21 cellular contexts compared by ENCODE assay signal in genomic region chr3:144677118-144677517, GRCh38.
DNase-seq lines count a peak whose midpoint lies in the region; FAIRE-seq and TF ChIP-seq lines count a peak whose summit lies in the region.
"Had no signal": no experiment of that assay in that cellular context is flagged by ENCODE, and none has a peak within 500 bp of the region (broad histone marks: within the 10 kb centered on the region; RNA-seq: fewer than 3 reads in every experiment).

No MANE protein-coding gene starts in this region.

- no peak overlapping the region for H3K4ac ChIP-seq in mesendoderm (ENCODE audit: low read depth, low read length)

- no peak overlapping the region for H3K9ac ChIP-seq in mesendoderm (ENCODE audit: low read length)

- no peak overlapping the region for H3K23ac ChIP-seq in mesendoderm (ENCODE audit: low read length)

- peak; percentile 4 for DNase-seq in HTR-8/SVneo (ENCODE audit: insufficient read length, low spot score)
- DNase-seq in choroid plexus epithelial cell (ENCODE audit: low read depth), result peak; percentile 18
- peak; percentile 18 for DNase-seq in mesendoderm
- no peak for DNase-seq in GM20000 (ENCODE audit: low spot score)
- no peak for DNase-seq in hippocampal formation (lab: John Stamatoyannopoulos, UW)
- no peak for DNase-seq in GM19239 (ENCODE audit: insufficient read length, low spot score)
- DNase-seq in type B pancreatic cell (ENCODE audit: extremely low spot score, unreplicated experiment), result no peak
- DNase-seq: activated B cell treated with CpG ODN at 0.5 μM for 24 hours; adrenal gland; CD4-positive, alpha-beta memory T cell; DMS79 treated with DMSO at 0.1 percent for 48 hours; NCI-H446; ovary; small intestine; trophoblast cell had no signal

- H3K27me3 ChIP-seq in ACC112 (ENCODE audit: insufficient read depth, low read length), result no peaks in the 10 kb centered on the region
- no peaks in the 10 kb centered on the region for H3K27me3 ChIP-seq in mesendoderm (ENCODE audit: insufficient read depth, low read length, poor library complexity)
- H3K27me3 ChIP-seq: adrenal gland, hepatocyte, ovary had no signal

- H3K27ac ChIP-seq in ACC112 (ENCODE audit: low read depth, low read length) (no peak overlapping the region), mesendoderm (ENCODE audit: low read depth, low read length) (no peak overlapping the region)
- H3K27ac ChIP-seq: A549, adrenal gland, coronary artery, hepatocyte, ovary had no signal

- no peak overlapping the region for H2BK15ac ChIP-seq in mesendoderm (replicated peaks; ENCODE audit: low read depth)

- H3K27me3 Mint-ChIP-seq in type B pancreatic cell, result no peaks in the 10 kb centered on the region
- H3K27me3 Mint-ChIP-seq: activated B cell treated with CpG ODN at 0.5 μM for 24 hours; CD4-positive, alpha-beta memory T cell had no signal

- no peak overlapping the region for H4K5ac ChIP-seq in mesendoderm (ENCODE audit: low read length)

- H3K79me2 ChIP-seq in ACC112 (ENCODE audit: control insufficient read depth, insufficient read depth, low read length, unreplicated experiment) (no peaks in the 10 kb centered on the region), mesendoderm (ENCODE audit: control insufficient read depth, insufficient read depth, low read length) (no peaks in the 10 kb centered on the region)
- H3K79me2 ChIP-seq: hepatocyte had no signal

- peak overlapping the region; percentile 74 for H2AFZ ChIP-seq in ACC112 (ENCODE audit: low read length, unreplicated experiment)
- H2AFZ ChIP-seq: GM23338, hepatocyte had no signal

- H3K4me1 Mint-ChIP-seq in type B pancreatic cell (ENCODE audit: unreplicated experiment), result no peaks in the 10 kb centered on the region
- H3K4me1 Mint-ChIP-seq: activated B cell treated with CpG ODN at 0.5 μM for 24 hours; CD4-positive, alpha-beta memory T cell had no signal

- H2BK120ac ChIP-seq in mesendoderm (ENCODE audit: low read depth, low read length), result no peak overlapping the region

- WGBS in mesendoderm (ENCODE audit: extremely low coverage, insufficient coverage, low lambda C conversion rate), result no CpG with 5 or more reads among the region's 1 CpG

- H3K4me3 Mint-ChIP-seq in type B pancreatic cell, result no peak overlapping the region
- H3K4me3 Mint-ChIP-seq: activated B cell treated with CpG ODN at 0.5 μM for 24 hours; CD4-positive, alpha-beta memory T cell; GM23338 had no signal

- H3K4me1 ChIP-seq in ACC112 (ENCODE audit: control insufficient read depth, insufficient read depth, low read length, unreplicated experiment) (peaks cover 9% of the 10 kb centered on the region), mesendoderm (ENCODE audit: control insufficient read depth, low read depth, low read length) (no peaks in the 10 kb centered on the region)
- H3K4me1 ChIP-seq: A549, adrenal gland had no signal

- H3K9me3 Mint-ChIP-seq in type B pancreatic cell, result no peaks in the 10 kb centered on the region
- H3K9me3 Mint-ChIP-seq: activated B cell treated with CpG ODN at 0.5 μM for 24 hours; activated T-helper 2 cell treated with anti-CD3 and anti-CD28 coated beads, Interferon-gamma antibody, Interleukin-2, Interleukin-4, amounts not matched to agents 10 μg/mL and 5 μg/mL and 100 μg/mL, durations not matched to agents 14 hours and 24 hours and 36 hours; GM23338 had no signal

- no peak overlapping the region for H3K4me2 ChIP-seq in mesendoderm (ENCODE audit: low read length)
- H3K4me2 ChIP-seq: A549, GM23338, hepatocyte had no signal

- H3K36me3 ChIP-seq in ACC112 (ENCODE audit: insufficient read depth, low read length) (no peaks in the 10 kb centered on the region), mesendoderm (ENCODE audit: control insufficient read depth, insufficient read depth, low read length) (no peaks in the 10 kb centered on the region)
- H3K36me3 ChIP-seq: adrenal gland, ovary had no signal

- H2AK5ac ChIP-seq in mesendoderm (ENCODE audit: low read length), result no peak overlapping the region

- H3K4me3 ChIP-seq in ACC112 (ENCODE audit: low read depth, low read length) (no peak overlapping the region), choroid plexus epithelial cell (ENCODE audit: low read depth, low read length) (no peak overlapping the region), mesendoderm (ENCODE audit: low read length) (no peak overlapping the region)
- H3K4me3 ChIP-seq: A549, adrenal gland, coronary artery, GM23338, hepatocyte, ovary had no signal

- no peak for TF ChIP-seq CTCF in choroid plexus epithelial cell (conservative IDR thresholded peaks at IDR 0.05; ENCODE audit: low read depth, low read length)
- TF ChIP-seq CTCF in GM20000 (IDR thresholded peaks at IDR 0.05; ENCODE audit: extremely low read depth, missing control alignments), result no peak
- TF ChIP-seq CTCF in type B pancreatic cell (conservative IDR thresholded peaks at IDR 0.05), result no peak

- H3K36me3 Mint-ChIP-seq in type B pancreatic cell, result no peaks in the 10 kb centered on the region
- H3K36me3 Mint-ChIP-seq: CD4-positive, alpha-beta memory T cell had no signal

- H3K27ac Mint-ChIP-seq in type B pancreatic cell, result no peak overlapping the region
- H3K27ac Mint-ChIP-seq: activated B cell treated with CpG ODN at 0.5 μM for 24 hours; activated T-helper 2 cell treated with anti-CD3 and anti-CD28 coated beads, Interferon-gamma antibody, Interleukin-2, Interleukin-4, amounts not matched to agents 10 μg/mL and 5 μg/mL and 100 μg/mL, durations not matched to agents 14 hours and 24 hours and 36 hours; CD4-positive, alpha-beta memory T cell; GM23338 had no signal

- H3K18ac ChIP-seq in mesendoderm (ENCODE audit: low read length), result no peak overlapping the region

- H3K79me1 ChIP-seq in mesendoderm (ENCODE audit: low read length), result no peaks in the 10 kb centered on the region

- H3K56ac ChIP-seq in mesendoderm (ENCODE audit: low read length), result no peak overlapping the region

- H4K8ac ChIP-seq in mesendoderm (ENCODE audit: low read depth, low read length), result no peak overlapping the region

- FAIRE-seq in HTR-8/SVneo (lab: Jason Lieb, UNC) (no peak), GM19239 (lab: Jason Lieb, UNC) (no peak)
- FAIRE-seq: A549, small intestine had no signal

- H2BK5ac ChIP-seq in mesendoderm (ENCODE audit: low read length), result no peak overlapping the region

Comparison
In these comparisons a context has a peak if more than half of its experiments do, and no peak if none do; other contexts are left out.
1. DNase-seq: peak in HTR-8/SVneo (single experiment), choroid plexus epithelial cell (single experiment) and mesendoderm (single experiment); none in GM20000 (single experiment), hippocampal formation (0 of 2), GM19239 (single experiment) and type B pancreatic cell (single experiment).